Comparison of ENCODE assay signal across 2 cellular contexts in the genomic region with DNA sequence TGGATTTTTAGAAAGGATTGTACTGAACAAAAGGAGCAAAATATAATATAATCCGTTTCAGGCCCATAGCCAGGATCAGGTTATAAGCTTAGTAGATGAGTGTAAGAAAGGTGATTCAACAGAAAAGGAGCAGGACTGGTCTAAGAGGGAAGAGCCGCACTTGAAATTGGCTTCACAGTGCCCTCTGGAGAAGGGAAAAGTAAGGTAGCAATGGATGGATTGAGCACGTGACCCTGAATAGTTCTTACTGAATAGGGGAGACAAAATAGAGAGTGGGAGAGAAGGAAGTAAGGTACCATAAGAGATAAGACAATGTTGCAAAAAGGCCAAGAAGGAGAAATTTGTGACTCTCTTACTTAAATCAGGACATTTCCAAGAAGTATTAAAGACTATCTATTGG.
A peak's percentile ranks its signal among the peaks of the same experiment; 100 is the strongest.
TF ChIP-seq lines count a peak whose summit lies in the region.

No MANE protein-coding gene starts in this region.

TF ChIP-seq in GM23338, 12 proteins besides CTCF, POLR2A, EP300 and RAD21:
- TF ChIP-seq JUNB (IDR thresholded peaks at IDR 0.05; ENCODE audit: unreplicated experiment) (no peak), NANOG (IDR thresholded peaks at IDR 0.05; ENCODE audit: borderline replicate concordance) (no peak), EZH2phosphoT487 (IDR thresholded peaks at IDR 0.05; ENCODE audit: unreplicated experiment) (no peak)
- TF ChIP-seq, protein P1, sequence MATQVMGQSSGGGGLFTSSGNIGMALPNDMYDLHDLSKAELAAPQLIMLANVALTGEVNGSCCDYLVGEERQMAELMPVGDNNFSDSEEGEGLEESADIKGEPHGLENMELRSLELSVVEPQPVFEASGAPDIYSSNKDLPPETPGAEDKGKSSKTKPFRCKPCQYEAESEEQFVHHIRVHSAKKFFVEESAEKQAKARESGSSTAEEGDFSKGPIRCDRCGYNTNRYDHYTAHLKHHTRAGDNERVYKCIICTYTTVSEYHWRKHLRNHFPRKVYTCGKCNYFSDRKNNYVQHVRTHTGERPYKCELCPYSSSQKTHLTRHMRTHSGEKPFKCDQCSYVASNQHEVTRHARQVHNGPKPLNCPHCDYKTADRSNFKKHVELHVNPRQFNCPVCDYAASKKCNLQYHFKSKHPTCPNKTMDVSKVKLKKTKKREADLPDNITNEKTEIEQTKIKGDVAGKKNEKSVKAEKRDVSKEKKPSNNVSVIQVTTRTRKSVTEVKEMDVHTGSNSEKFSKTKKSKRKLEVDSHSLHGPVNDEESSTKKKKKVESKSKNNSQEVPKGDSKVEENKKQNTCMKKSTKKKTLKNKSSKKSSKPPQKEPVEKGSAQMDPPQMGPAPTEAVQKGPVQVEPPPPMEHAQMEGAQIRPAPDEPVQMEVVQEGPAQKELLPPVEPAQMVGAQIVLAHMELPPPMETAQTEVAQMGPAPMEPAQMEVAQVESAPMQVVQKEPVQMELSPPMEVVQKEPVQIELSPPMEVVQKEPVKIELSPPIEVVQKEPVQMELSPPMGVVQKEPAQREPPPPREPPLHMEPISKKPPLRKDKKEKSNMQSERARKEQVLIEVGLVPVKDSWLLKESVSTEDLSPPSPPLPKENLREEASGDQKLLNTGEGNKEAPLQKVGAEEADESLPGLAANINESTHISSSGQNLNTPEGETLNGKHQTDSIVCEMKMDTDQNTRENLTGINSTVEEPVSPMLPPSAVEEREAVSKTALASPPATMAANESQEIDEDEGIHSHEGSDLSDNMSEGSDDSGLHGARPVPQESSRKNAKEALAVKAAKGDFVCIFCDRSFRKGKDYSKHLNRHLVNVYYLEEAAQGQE (IDR thresholded peaks at IDR 0.05; ENCODE audit: unreplicated experiment), result no peak
- TF ChIP-seq, protein P2, sequence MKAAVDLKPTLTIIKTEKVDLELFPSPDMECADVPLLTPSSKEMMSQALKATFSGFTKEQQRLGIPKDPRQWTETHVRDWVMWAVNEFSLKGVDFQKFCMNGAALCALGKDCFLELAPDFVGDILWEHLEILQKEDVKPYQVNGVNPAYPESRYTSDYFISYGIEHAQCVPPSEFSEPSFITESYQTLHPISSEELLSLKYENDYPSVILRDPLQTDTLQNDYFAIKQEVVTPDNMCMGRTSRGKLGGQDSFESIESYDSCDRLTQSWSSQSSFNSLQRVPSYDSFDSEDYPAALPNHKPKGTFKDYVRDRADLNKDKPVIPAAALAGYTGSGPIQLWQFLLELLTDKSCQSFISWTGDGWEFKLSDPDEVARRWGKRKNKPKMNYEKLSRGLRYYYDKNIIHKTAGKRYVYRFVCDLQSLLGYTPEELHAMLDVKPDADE (IDR thresholded peaks at IDR 0.05), result no peak

TF ChIP-seq in K562, 482 proteins besides CTCF, POLR2A, EP300 and RAD21:
- TF ChIP-seq, protein P1 (CRISPR knock-in tag; IDR thresholded peaks at IDR 0.05; ENCODE audit: low read depth), result no peak
- TF ChIP-seq SIX5 (IDR thresholded peaks at IDR 0.05; ENCODE audit: borderline replicate concordance in 1 of 2, insufficient read depth in 1 of 2, low read depth in 1 of 2, low read length in 2 of 2) (no peak), RAD51 (IDR thresholded peaks at IDR 0.05; ENCODE audit: borderline replicate concordance, low read depth) (peak; percentile 56; the same call in 1 of the 2 replicates), MEF2D (tag; conservative IDR thresholded peaks at IDR 0.05; ENCODE audit: low read depth) (no peak), BHLHE40 (IDR thresholded peaks at IDR 0.05; ENCODE audit: low read length) (peak; percentile 32; the same call in 1 of the 2 replicates), DACH1 (IDR thresholded peaks at IDR 0.05; ENCODE audit: partially characterized antibody) (no peak), ZNF165 (CRISPR knock-in tag; IDR thresholded peaks at IDR 0.05; ENCODE audit: borderline replicate concordance) (no peak), NFATC3 (IDR thresholded peaks at IDR 0.05) (no peak), ZNF785 (CRISPR knock-in tag; IDR thresholded peaks at IDR 0.05) (no peak), NBN (IDR thresholded peaks at IDR 0.05; ENCODE audit: low read depth) (no peak), CBFA2T2 (conservative IDR thresholded peaks at IDR 0.05) (0 out of 2 replicates have a peak, but pooled peaks have one; percentile 4)
- TF ChIP-seq, protein P3, sequence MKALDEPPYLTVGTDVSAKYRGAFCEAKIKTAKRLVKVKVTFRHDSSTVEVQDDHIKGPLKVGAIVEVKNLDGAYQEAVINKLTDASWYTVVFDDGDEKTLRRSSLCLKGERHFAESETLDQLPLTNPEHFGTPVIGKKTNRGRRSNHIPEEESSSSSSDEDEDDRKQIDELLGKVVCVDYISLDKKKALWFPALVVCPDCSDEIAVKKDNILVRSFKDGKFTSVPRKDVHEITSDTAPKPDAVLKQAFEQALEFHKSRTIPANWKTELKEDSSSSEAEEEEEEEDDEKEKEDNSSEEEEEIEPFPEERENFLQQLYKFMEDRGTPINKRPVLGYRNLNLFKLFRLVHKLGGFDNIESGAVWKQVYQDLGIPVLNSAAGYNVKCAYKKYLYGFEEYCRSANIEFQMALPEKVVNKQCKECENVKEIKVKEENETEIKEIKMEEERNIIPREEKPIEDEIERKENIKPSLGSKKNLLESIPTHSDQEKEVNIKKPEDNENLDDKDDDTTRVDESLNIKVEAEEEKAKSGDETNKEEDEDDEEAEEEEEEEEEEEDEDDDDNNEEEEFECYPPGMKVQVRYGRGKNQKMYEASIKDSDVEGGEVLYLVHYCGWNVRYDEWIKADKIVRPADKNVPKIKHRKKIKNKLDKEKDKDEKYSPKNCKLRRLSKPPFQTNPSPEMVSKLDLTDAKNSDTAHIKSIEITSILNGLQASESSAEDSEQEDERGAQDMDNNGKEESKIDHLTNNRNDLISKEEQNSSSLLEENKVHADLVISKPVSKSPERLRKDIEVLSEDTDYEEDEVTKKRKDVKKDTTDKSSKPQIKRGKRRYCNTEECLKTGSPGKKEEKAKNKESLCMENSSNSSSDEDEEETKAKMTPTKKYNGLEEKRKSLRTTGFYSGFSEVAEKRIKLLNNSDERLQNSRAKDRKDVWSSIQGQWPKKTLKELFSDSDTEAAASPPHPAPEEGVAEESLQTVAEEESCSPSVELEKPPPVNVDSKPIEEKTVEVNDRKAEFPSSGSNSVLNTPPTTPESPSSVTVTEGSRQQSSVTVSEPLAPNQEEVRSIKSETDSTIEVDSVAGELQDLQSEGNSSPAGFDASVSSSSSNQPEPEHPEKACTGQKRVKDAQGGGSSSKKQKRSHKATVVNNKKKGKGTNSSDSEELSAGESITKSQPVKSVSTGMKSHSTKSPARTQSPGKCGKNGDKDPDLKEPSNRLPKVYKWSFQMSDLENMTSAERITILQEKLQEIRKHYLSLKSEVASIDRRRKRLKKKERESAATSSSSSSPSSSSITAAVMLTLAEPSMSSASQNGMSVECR (CRISPR knock-in tag; IDR thresholded peaks at IDR 0.05), result no peak
- TF ChIP-seq, protein P4, sequence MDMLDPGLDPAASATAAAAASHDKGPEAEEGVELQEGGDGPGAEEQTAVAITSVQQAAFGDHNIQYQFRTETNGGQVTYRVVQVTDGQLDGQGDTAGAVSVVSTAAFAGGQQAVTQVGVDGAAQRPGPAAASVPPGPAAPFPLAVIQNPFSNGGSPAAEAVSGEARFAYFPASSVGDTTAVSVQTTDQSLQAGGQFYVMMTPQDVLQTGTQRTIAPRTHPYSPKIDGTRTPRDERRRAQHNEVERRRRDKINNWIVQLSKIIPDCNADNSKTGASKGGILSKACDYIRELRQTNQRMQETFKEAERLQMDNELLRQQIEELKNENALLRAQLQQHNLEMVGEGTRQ (CRISPR knock-in tag; IDR thresholded peaks at IDR 0.05), result peak; percentile 57
